Comparison of ENCODE assay signal across 8 cellular contexts in the genomic region with DNA sequence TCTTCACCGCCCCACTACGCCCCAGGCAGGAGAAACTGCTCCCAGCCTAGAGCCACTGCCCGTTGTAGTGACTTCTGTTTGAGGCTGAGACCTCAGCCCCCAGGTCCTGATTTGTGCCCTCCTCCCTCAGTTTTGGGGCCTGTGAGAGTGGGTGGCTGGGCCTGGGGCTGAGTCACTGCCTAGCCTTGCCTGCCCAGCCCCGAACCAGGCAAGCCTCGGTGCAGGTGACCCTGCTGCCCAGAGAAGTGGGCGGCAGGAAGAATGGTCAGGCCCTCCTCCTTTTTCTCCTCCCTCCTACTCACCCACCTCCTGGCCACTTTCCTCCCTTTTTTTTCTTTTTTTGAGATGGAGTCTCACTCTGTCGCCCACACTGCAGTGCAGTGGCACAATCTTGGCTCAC.
DNase-seq lines count a peak whose midpoint lies in the region; ATAC-seq and TF ChIP-seq lines count a peak whose summit lies in the region.

No MANE protein-coding gene starts in this region.

- H3K4me3 ChIP-seq in duodenal mucosa (ENCODE audit: low read depth in 1 of 2, low read length in 2 of 2) (no peak overlapping the region), osteoblast (ENCODE audit: insufficient read depth, low read length) (no peak overlapping the region)

- peak overlapping the region; percentile 66 to 67 for H3K9ac ChIP-seq in duodenal mucosa (ENCODE audit: low read depth in 1 of 2, low read length in 2 of 2)

- H3K9me3 ChIP-seq in KOPT-K1 (ENCODE audit: insufficient read depth, low read length, poor library complexity, severe bottlenecking), result no peaks in the 10 kb centered on the region
- H3K9me3 ChIP-seq in duodenal mucosa (ENCODE audit: control insufficient read depth in 1 of 2, low read length in 2 of 2), result no peaks in the 10 kb centered on the region
- no peaks in the 10 kb centered on the region for H3K9me3 ChIP-seq in osteoblast (ENCODE audit: low read depth, low read length)

- no peak overlapping the region for H3K4me2 ChIP-seq in osteoblast (ENCODE audit: insufficient read depth, low read length)

- H3K27ac ChIP-seq in KOPT-K1 (ENCODE audit: low read depth, low read length, poor library complexity, severe bottlenecking), result peak overlapping the region; percentile 92
- peak overlapping the region; percentile 94 for H3K27ac ChIP-seq in duodenal mucosa (ENCODE audit: low read depth, low read length)
- H3K27ac ChIP-seq in osteoblast (ENCODE audit: low read depth, low read length), result peak overlapping the region; percentile 94

- no peaks in the 10 kb centered on the region for H3K36me3 ChIP-seq in KOPT-K1 (ENCODE audit: insufficient read depth, low read length)
- H3K36me3 ChIP-seq in duodenal mucosa (ENCODE audit: control insufficient read depth in 1 of 2, insufficient read depth in 2 of 2, low read length in 2 of 2), result no peaks in the 10 kb centered on the region
- no peaks in the 10 kb centered on the region for H3K36me3 ChIP-seq in osteoblast (ENCODE audit: insufficient read depth, low read length)

- DNase-seq in CD1c-positive myeloid dendritic cell (ENCODE audit: extremely low spot score) (peak; percentile 74), osteoblast (ENCODE audit: insufficient read length, low spot score, missing footprints) (peak; percentile 71), kidney glomerular epithelial cell (lab: John Stamatoyannopoulos, UW) (no peak), NCI-H2081 treated with DMSO at 0.1 percent for 48 hours (lab: John Stamatoyannopoulos, UW) (no peak), NCI-H187 (lab: John Stamatoyannopoulos, UW) (no peak)

- H4K20me1 ChIP-seq in osteoblast (ENCODE audit: insufficient read depth, low read length), result no peaks in the 10 kb centered on the region

- no peak for TF ChIP-seq CTCF in osteoblast (IDR thresholded peaks at IDR 0.05; ENCODE audit: extremely low read depth, low read depth, low read length)

- no peaks in the 10 kb centered on the region for H3K79me2 ChIP-seq in osteoblast (ENCODE audit: insufficient read depth, low read length)

- no peaks in the 10 kb centered on the region for H3K27me3 ChIP-seq in duodenal mucosa (ENCODE audit: control insufficient read depth in 1 of 2, insufficient read depth in 2 of 2, low read length in 2 of 2)
- H3K27me3 ChIP-seq in osteoblast (ENCODE audit: insufficient read depth, low read length), result no peaks in the 10 kb centered on the region

- H2AFZ ChIP-seq in osteoblast (ENCODE audit: low read length), result peak overlapping the region; percentile 60

- no peak for ATAC-seq in GM21529 (IDR thresholded peaks at IDR 0.05; ENCODE audit: unreplicated experiment)

- H3K4me1 ChIP-seq in duodenal mucosa (ENCODE audit: control insufficient read depth in 1 of 2, insufficient read depth in 2 of 2, low read length in 2 of 2) (peaks cover 73 to 76% of the 10 kb centered on the region in 2 donors), osteoblast (ENCODE audit: insufficient read depth, low read length) (peaks cover 26% of the 10 kb centered on the region)

Comparison
In these comparisons a context has a peak if more than half of its experiments do, and no peak if none do; other contexts are left out.
1. DNase-seq: peak in CD1c-positive myeloid dendritic cell (single experiment) and osteoblast (single experiment); none in kidney glomerular epithelial cell (single experiment), NCI-H2081 treated with DMSO at 0.1 percent for 48 hours (single experiment) and NCI-H187 (0 of 2).
2. Peak in every context shown above with its lines, with median percentiles within 50 percentile points of each other: H3K27ac ChIP-seq.